In the genomic region with DNA sequence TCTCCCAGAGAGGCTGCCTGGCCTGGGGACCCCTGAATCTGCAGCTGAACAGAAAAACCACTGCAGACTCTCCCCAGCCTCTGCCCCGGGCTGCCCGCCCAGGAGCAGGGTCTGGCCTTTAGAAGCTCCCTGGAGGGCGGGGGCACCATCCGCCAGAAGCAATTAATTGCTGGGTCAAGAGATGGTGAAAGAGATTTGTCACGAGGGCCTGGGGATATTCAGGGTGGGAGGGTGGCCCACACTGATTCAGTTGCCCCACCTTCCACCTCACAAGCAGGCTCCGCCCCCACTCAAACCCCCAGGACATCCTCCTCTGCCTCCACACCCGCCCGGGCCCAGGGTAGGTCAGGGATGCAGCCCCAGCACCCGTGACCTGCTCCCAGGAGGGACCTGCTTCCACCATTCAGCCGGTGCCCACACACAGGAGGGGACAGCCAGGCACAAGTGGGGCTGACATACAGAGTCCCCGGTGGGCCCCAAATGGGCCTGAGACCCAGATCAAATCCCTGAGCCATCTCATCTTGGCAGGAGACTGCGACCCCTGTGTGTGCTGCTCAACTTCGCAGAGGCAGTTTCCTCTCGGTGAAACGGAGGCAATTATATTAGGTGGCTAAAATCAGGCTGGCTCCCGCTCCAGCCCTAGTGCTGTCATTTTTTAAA, we compare ENCODE assay signal across 12 cellular contexts. TPM values are rescaled to one million over a fixed set of nuclear protein-coding genes. Genes with fewer than 3 reads are reported as not detected.
DNase-seq lines count a peak whose midpoint lies in the region; ATAC-seq and TF ChIP-seq lines count a peak whose summit lies in the region.
"Had no signal": no experiment of that assay in that cellular context is flagged by ENCODE, and none has a peak within 500 bp of the region (broad histone marks: within the 10 kb centered on the region; RNA-seq: fewer than 3 reads in every experiment).

No MANE protein-coding gene starts in this region.

- H3K27me3 Mint-ChIP-seq in T-helper 2 cell treated with Interferon-gamma antibody and Interleukin-4, amounts not matched to agents 5 μg/mL and 100 μg/mL, for 36 hours (ENCODE audit: low read depth) = no peaks in the 10 kb centered on the region
- H3K27me3 Mint-ChIP-seq in glutamatergic neuron (ENCODE audit: unreplicated experiment) = peaks cover 6% of the 10 kb centered on the region

- no peaks in the 10 kb centered on the region for H3K27me3 ChIP-seq in PC-9 (ENCODE audit: insufficient read depth, low read depth)
- H3K27me3 ChIP-seq: left lung had no signal

- CTCF ChIA-PET in PC-9 (lab: Charles Lee) = interaction anchor here (1.2 kb wide), 1 partner anchor 26 kb away, joined by 3 read pairs; no protein-coding TSS in a partner anchor

- no peaks in the 10 kb centered on the region for H3K36me3 ChIP-seq in PC-9 (ENCODE audit: low read depth)
- H3K36me3 ChIP-seq: left lung had no signal

- H3K4me3 ChIP-seq in PC-9 = no peak overlapping the region
- H3K4me3 ChIP-seq: left lung had no signal

- peaks cover 1% of the 10 kb centered on the region for H3K36me3 Mint-ChIP-seq in T-helper 2 cell treated with Interferon-gamma antibody and Interleukin-4, amounts not matched to agents 5 μg/mL and 100 μg/mL, for 36 hours (ENCODE audit: low read depth)
- H3K36me3 Mint-ChIP-seq in glutamatergic neuron (ENCODE audit: unreplicated experiment) = no peaks in the 10 kb centered on the region
- peaks cover 6% of the 10 kb centered on the region for H3K36me3 Mint-ChIP-seq in stimulated activated effector memory CD8-positive, alpha-beta T cell treated with anti-CD3 and anti-CD28 coated beads, Interleukin-12 subunit alpha, Interleukin-12 subunit beta, amount 100 ng/mL, for 72 hours

- H2AFZ ChIP-seq in PC-9 = no peak overlapping the region

- H3K79me2 ChIP-seq in PC-9 (ENCODE audit: low read depth) = peaks cover 79% of the 10 kb centered on the region

- no TSS peak for BruUV-seq in PC-9 (replicated peaks; lab: Mats Ljungman, UMichigan)

- H3K4me2 ChIP-seq in PC-9 = peak overlapping the region; percentile 44

- peaks cover 71% of the 10 kb centered on the region for H4K20me1 ChIP-seq in PC-9 (ENCODE audit: insufficient read depth)

- peaks cover 41% of the 10 kb centered on the region for H3K4me1 ChIP-seq in PC-9 (replicated peaks; ENCODE audit: insufficient read depth)

- H3K9me2 ChIP-seq in PC-9 (ENCODE audit: insufficient read depth) = no peaks in the 10 kb centered on the region

- 0 out of 2 replicates have a peak overlapping the region, but pooled peaks have one; percentile 25 for H3K27ac ChIP-seq in PC-9
- H3K27ac ChIP-seq: left lung had no signal

- no peak for ATAC-seq in stimulated activated effector memory CD8-positive, alpha-beta T cell treated with anti-CD3 and anti-CD28 coated beads, Interleukin-12 subunit alpha, Interleukin-12 subunit beta, amount 100 ng/mL, for 72 hours
- no peak for ATAC-seq in HG02610 (IDR thresholded peaks at IDR 0.05; ENCODE audit: unreplicated experiment)
- ATAC-seq: activated T-cell treated with anti-CD3 and anti-CD28 coated beads, Interleukin-2, amount 50 U/mL, for 4 hours had no signal

- H3F3A ChIP-seq in PC-9 (ENCODE audit: insufficient read depth, low read depth) = peaks cover 14% of the 10 kb centered on the region; the same call in 1 of the 2 replicates

- H3K27ac Mint-ChIP-seq in T-helper 2 cell treated with Interferon-gamma antibody and Interleukin-4, amounts not matched to agents 5 μg/mL and 100 μg/mL, for 36 hours = peak overlapping the region; percentile 45
- peak overlapping the region; percentile 76 for H3K27ac Mint-ChIP-seq in glutamatergic neuron (ENCODE audit: unreplicated experiment)
- no peak overlapping the region for H3K27ac Mint-ChIP-seq in stimulated activated effector memory CD8-positive, alpha-beta T cell treated with anti-CD3 and anti-CD28 coated beads, Interleukin-12 subunit alpha, Interleukin-12 subunit beta, amount 100 ng/mL, for 72 hours

- peaks cover 25% of the 10 kb centered on the region for H3K4me1 Mint-ChIP-seq in T-helper 2 cell treated with Interferon-gamma antibody and Interleukin-4, amounts not matched to agents 5 μg/mL and 100 μg/mL, for 36 hours (ENCODE audit: low read depth)
- peaks cover 19% of the 10 kb centered on the region for H3K4me1 Mint-ChIP-seq in glutamatergic neuron (ENCODE audit: low read depth, unreplicated experiment)
- H3K4me1 Mint-ChIP-seq in stimulated activated effector memory CD8-positive, alpha-beta T cell treated with anti-CD3 and anti-CD28 coated beads, Interleukin-12 subunit alpha, Interleukin-12 subunit beta, amount 100 ng/mL, for 72 hours = peaks cover 65% of the 10 kb centered on the region

- intact Hi-C loops in PC-9 (cut with micrococcal nuclease; ENCODE audit: unreplicated experiment) = no loop called here
- intact Hi-C loops in head of caudate nucleus (cut with DNase I) = no loop called here

- H3K9me3 ChIP-seq in PC-9 (ENCODE audit: insufficient read depth, low read depth) = no peaks in the 10 kb centered on the region
- H3K9me3 ChIP-seq: left lung had no signal

- TF ChIP-seq CTCF in PC-9 (conservative IDR thresholded peaks at IDR 0.05) (no peak), glutamatergic neuron (IDR thresholded peaks at IDR 0.05; ENCODE audit: partially characterized antibody, unreplicated experiment) (no peak)

- no peak for DNase-seq in T-helper 2 cell treated with Interferon-gamma antibody and Interleukin-4, amounts not matched to agents 5 μg/mL and 100 μg/mL, for 36 hours (ENCODE audit: low spot score)
- no peak for DNase-seq in T-helper 2 cell
- DNase-seq in PC-9 = peak; percentile 31 to 51
- no peak for DNase-seq in glutamatergic neuron
- no peak for DNase-seq in stimulated activated effector memory CD8-positive, alpha-beta T cell treated with anti-CD3 and anti-CD28 coated beads, Interleukin-12 subunit alpha, Interleukin-12 subunit beta, amount 100 ng/mL, for 72 hours (ENCODE audit: low spot score in 2 of 2)
- no peak for DNase-seq in HK-2 (ENCODE audit: unreplicated experiment)
- no peak for DNase-seq in head of caudate nucleus
- DNase-seq: activated T-cell treated with anti-CD3 and anti-CD28 coated beads, Interleukin-2, amount 50 U/mL, for 4 hours; HCEC 1CT; left lung; NCI-H526 treated with DMSO at 0.1 percent for 48 hours had no signal

- no peaks in the 10 kb centered on the region for H3K9me3 Mint-ChIP-seq in T-helper 2 cell treated with Interferon-gamma antibody and Interleukin-4, amounts not matched to agents 5 μg/mL and 100 μg/mL, for 36 hours
- peaks cover 5% of the 10 kb centered on the region for H3K9me3 Mint-ChIP-seq in glutamatergic neuron (ENCODE audit: unreplicated experiment)
- H3K9me3 Mint-ChIP-seq in stimulated activated effector memory CD8-positive, alpha-beta T cell treated with anti-CD3 and anti-CD28 coated beads, Interleukin-12 subunit alpha, Interleukin-12 subunit beta, amount 100 ng/mL, for 72 hours = no peaks in the 10 kb centered on the region
- H3K9me3 Mint-ChIP-seq: activated T-cell treated with anti-CD3 and anti-CD28 coated beads, Interleukin-2, amount 50 U/mL, for 4 hours had no signal

- no peak overlapping the region for H3K4me3 Mint-ChIP-seq in T-helper 2 cell treated with Interferon-gamma antibody and Interleukin-4, amounts not matched to agents 5 μg/mL and 100 μg/mL, for 36 hours
- H3K4me3 Mint-ChIP-seq in glutamatergic neuron (ENCODE audit: unreplicated experiment) = no peak overlapping the region
- H3K4me3 Mint-ChIP-seq in stimulated activated effector memory CD8-positive, alpha-beta T cell treated with anti-CD3 and anti-CD28 coated beads, Interleukin-12 subunit alpha, Interleukin-12 subunit beta, amount 100 ng/mL, for 72 hours = peak overlapping the region; percentile 59

- POLR2A ChIA-PET in PC-9 (lab: Charles Lee; ENCODE audit: unreplicated experiment) = no interaction called here

RNA-seq across cellular contexts. Expression of a gene that starts 23.0 kb away (rescaled TPM):
- total RNA-seq in PC-9 (2021) (319 and 368 TPM in 2 replicates), glutamatergic neuron (ENCODE audit: unreplicated experiment) (360 TPM)

Comparison
In these comparisons a context has a peak if more than half of its experiments do, and no peak if none do; other contexts are left out.
1. DNase-seq: peak in PC-9 (2 of 2); none in T-helper 2 cell treated with Interferon-gamma antibody and Interleukin-4, amounts not matched to agents 5 μg/mL and 100 μg/mL, for 36 hours (single experiment), T-helper 2 cell (0 of 5), glutamatergic neuron (single experiment), stimulated activated effector memory CD8-positive, alpha-beta T cell treated with anti-CD3 and anti-CD28 coated beads, Interleukin-12 subunit alpha, Interleukin-12 subunit beta, amount 100 ng/mL, for 72 hours (0 of 2), HK-2 (single experiment) and head of caudate nucleus (0 of 42).